Comparison of ENCODE assay signal across 22 cellular contexts in genomic region chr12:69919565-69919964, GRCh38.
"Had no signal": no experiment of that assay in that cellular context is flagged by ENCODE, and none has a peak within 500 bp of the region (broad histone marks: within the 10 kb centered on the region; RNA-seq: fewer than 3 reads in every experiment).

No MANE protein-coding gene starts in this region.

- H3K9me3 ChIP-seq: breast epithelium, Peyer's patch, SJCRH30, SK-N-SH had no signal

- H3K4me1 ChIP-seq: breast epithelium, Peyer's patch, SJCRH30 had no signal

- ATAC-seq: activated CD8-positive, alpha-beta T cell treated with anti-CD3 and anti-CD28 coated beads, Interleukin-2, amount 10 ng/mL, durations not matched to agents 7 days and 5 days had no signal

- DNase-seq: activated CD4-positive, alpha-beta T cell treated with anti-CD3 and anti-CD28 coated beads for 4 hours; activated CD8-positive, alpha-beta memory T cell treated with anti-CD3 and anti-CD28 coated beads, Interleukin-2, amount 50 U/mL, for 48 hours; activated CD8-positive, alpha-beta T cell treated with anti-CD3 and anti-CD28 coated beads, Interleukin-2, amount 10 ng/mL, durations not matched to agents 7 days and 5 days; activated effector memory CD4-positive, alpha-beta T cell treated with Interleukin-2 at 50 U/mL for 16 hours; activated naive CD4-positive, alpha-beta T cell; activated T-cell treated with anti-CD3 and anti-CD28 coated beads, Interleukin-2, amount 50 U/mL, for 1 hour; aorta; central memory CD4-positive, alpha-beta T cell; KG1; MG63; MV-4-11; NCI-H1694; NK-92 treated with Interleukin-12 subunit alpha and Interleukin-12 subunit beta, amount 100 ng/mL, for 24 hours; OCI-M1; Peyer's patch; Right ventricle myocardium superior; SJCRH30; SK-N-SH; T-helper 1 cell; WERI-Rb-1 had no signal

- H3K4me3 ChIP-seq: breast epithelium, MG63, Peyer's patch, SJCRH30 had no signal

- H3K27me3 ChIP-seq: breast epithelium, MG63, Peyer's patch, SJCRH30 had no signal

- H3K27ac ChIP-seq: breast epithelium, Peyer's patch, RWPE1, SJCRH30, WERI-Rb-1 had no signal

- H3K36me3 ChIP-seq: breast epithelium, MG63, SJCRH30, WERI-Rb-1 had no signal
